Comparison of ENCODE assay signal across 10 cellular contexts in the genomic region with DNA sequence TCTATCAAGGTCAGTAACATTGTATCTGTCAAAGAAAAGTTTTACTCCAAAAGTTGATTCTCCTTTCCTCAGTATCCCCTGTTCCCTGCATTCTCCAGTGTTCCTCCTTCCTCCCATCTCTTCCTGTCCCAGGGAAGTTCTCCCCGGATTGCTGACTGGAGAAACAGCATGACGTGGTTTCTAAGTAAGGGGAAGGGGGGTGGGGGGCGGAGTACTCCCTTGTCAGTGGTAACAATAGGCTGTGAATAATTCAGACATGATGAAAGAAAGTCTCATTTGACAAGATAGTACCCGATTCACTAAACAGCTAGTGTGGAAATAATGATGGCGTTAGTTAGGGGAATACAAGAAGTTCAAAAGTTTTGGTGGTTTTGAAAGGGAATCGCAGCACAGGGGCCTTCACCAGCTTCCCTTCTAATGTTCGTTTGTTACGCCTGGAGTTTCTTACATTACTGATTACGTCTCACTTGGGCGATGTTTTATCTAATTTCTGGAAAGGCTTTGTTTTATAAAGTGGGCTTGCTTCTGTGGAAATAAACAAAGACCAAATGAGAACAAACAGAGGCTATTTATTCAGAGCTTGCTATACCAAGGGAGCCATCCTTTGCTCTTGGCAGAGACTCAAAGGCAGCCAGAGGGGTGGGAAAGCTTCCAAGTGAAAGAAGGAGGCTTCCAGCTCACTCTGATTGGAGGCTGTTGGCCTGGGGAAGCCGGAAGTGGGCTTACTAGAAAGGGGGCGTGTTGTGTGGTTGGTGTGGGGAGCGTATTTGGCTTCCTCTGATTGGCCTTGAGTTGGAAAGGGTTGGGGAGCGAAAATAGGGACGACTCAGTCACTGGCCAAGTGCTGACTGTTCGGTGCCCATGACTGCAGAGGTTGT.
A peak's percentile ranks its signal among the peaks of the same experiment; 100 is the strongest.
DNase-seq lines count a peak whose midpoint lies in the region; ATAC-seq and TF ChIP-seq lines count a peak whose summit lies in the region.
"Had no signal": no experiment of that assay in that cellular context is flagged by ENCODE, and none has a peak within 500 bp of the region (broad histone marks: within the 10 kb centered on the region; RNA-seq: fewer than 3 reads in every experiment).

No MANE protein-coding gene starts in this region.

- H3K4me1 ChIP-seq in muscle layer of duodenum (ENCODE audit: control insufficient read depth in 1 of 2, insufficient read depth in 2 of 2, low read length in 2 of 2) (no peaks in the 10 kb centered on the region), thyroid gland (no peaks in the 10 kb centered on the region)

- WGBS in thyroid gland, 2 donors, result 67% methylated on average over 16 of the region's 16 CpGs

- H3K36me3 ChIP-seq in muscle layer of duodenum (ENCODE audit: control insufficient read depth in 1 of 2, insufficient read depth in 2 of 2, low read length in 2 of 2) (no peaks in the 10 kb centered on the region), thyroid gland (no peaks in the 10 kb centered on the region)

- H3K27ac ChIP-seq in dorsolateral prefrontal cortex, result peak overlapping the region in 58 of 59 donors; percentile 39 to 94 (median 82)
- H3K27ac ChIP-seq in muscle layer of duodenum (ENCODE audit: low read length), result peak overlapping the region; percentile 71
- H3K27ac ChIP-seq in thyroid gland, result no peak overlapping the region

- intact Hi-C loops in dorsolateral prefrontal cortex (cut with DNase I) (loop anchor here (2.0 to 10.0 kb wide), 5 partner anchors 20 to 160 kb away; no protein-coding TSS in a partner anchor), thyroid gland (cut with DNase I) (no loop called here)

- DNase-seq in DMS79 treated with DMSO at 0.1 percent for 48 hours (lab: John Stamatoyannopoulos, UW) (peak; percentile 51), NCI-H345 (lab: John Stamatoyannopoulos, UW) (peak; percentile 89), dorsolateral prefrontal cortex (peak; percentile 40 to 83 (median 65)), NCI-H128 (lab: John Stamatoyannopoulos, UW; ENCODE audit: unreplicated experiment) (no peak), thyroid gland (no peak)
- no peak for DNase-seq in central memory CD4-positive, alpha-beta T cell
- DNase-seq: amniotic stem cell had no signal

- TF ChIP-seq CTCF in dorsolateral prefrontal cortex (IDR thresholded peaks at IDR 0.05 in 54 of 56, conservative IDR thresholded peaks at IDR 0.05 in 2 of 56; ENCODE audit: low read depth in 1 of 56, partially characterized antibody in 56 of 56), result peak in 9 of 56 donors; percentile 3 to 28 (median 18)
- TF ChIP-seq CTCF in thyroid gland (IDR thresholded peaks at IDR 0.05), result no peak

- H3K4me3 ChIP-seq in dorsolateral prefrontal cortex (peak overlapping the region in 53 of 59 donors; percentile 1 to 56 (median 28)), muscle layer of duodenum (ENCODE audit: low read depth in 1 of 2, low read length in 2 of 2) (peak overlapping the region; percentile 9 to 27), thyroid gland (replicated peaks in 1 of 3) (no peak overlapping the region)

- ATAC-seq in HG02763 (IDR thresholded peaks at IDR 0.05; ENCODE audit: unreplicated experiment), result no peak
- ATAC-seq: HepG2 had no signal

- H3K9me3 ChIP-seq in muscle layer of duodenum (ENCODE audit: control insufficient read depth in 1 of 2, low read length in 2 of 2), result no peaks in the 10 kb centered on the region
- no peaks in the 10 kb centered on the region for H3K9me3 ChIP-seq in thyroid gland

- no peaks in the 10 kb centered on the region for H3K27me3 ChIP-seq in dorsolateral prefrontal cortex
- H3K27me3 ChIP-seq in muscle layer of duodenum (ENCODE audit: low read depth, low read length), result no peaks in the 10 kb centered on the region
- no peaks in the 10 kb centered on the region for H3K27me3 ChIP-seq in thyroid gland

- TF ChIP-seq POLR2A in thyroid gland (IDR thresholded peaks at IDR 0.05), result no peak

Comparison
In these comparisons a context has a peak if more than half of its experiments do, and no peak if none do; other contexts are left out.
1. DNase-seq: peak in DMS79 treated with DMSO at 0.1 percent for 48 hours (single experiment), NCI-H345 (single experiment) and dorsolateral prefrontal cortex (10 of 10); none in NCI-H128 (single experiment), thyroid gland (0 of 2) and central memory CD4-positive, alpha-beta T cell (single experiment).
2. H3K27ac ChIP-seq: peak in dorsolateral prefrontal cortex (58 of 59) and muscle layer of duodenum (single experiment); none in thyroid gland (0 of 3).
3. H3K4me3 ChIP-seq: peak in dorsolateral prefrontal cortex (53 of 59) and muscle layer of duodenum (2 of 2); none in thyroid gland (0 of 3).